In the genomic region with DNA sequence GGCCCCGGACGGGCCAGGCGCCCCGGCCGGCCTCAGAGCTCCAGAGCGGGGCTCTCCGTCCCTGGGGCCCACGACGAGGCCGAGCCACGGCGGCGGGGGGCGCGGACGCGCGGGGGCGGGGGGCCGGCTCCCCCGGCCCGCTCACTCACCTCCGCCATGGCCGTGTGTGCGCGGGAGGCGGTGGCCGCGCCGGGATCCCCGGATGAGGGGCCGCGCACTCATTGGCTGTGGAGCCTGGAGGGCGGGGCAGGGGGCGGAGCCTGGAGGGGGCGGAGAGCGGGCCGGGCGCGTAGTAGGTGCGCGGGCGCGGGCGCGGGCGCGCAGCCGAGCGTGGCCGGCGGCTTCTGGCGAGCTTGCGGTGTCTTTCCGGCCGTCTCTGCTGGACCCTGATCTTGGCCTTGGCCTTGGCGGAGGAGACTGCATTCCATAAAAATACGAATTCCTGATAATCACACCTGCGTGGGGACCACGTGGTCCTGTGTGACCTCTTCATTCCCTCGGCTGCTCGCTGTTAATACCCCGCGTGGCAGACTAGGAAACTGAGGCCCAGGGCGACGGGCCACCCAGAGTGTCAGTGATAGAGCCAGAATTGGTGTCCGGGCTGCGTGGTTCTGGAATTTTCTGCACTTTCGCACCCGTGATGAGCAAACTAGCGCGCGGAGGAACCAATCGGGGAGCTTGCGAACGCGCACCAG, we compare ENCODE assay signal across 8 cellular contexts. TPM values are rescaled to one million over a fixed set of nuclear protein-coding genes. Genes with fewer than 3 reads are reported as not detected.
DNase-seq lines count a peak whose midpoint lies in the region; ATAC-seq and TF ChIP-seq lines count a peak whose summit lies in the region.

A gene with protein sequence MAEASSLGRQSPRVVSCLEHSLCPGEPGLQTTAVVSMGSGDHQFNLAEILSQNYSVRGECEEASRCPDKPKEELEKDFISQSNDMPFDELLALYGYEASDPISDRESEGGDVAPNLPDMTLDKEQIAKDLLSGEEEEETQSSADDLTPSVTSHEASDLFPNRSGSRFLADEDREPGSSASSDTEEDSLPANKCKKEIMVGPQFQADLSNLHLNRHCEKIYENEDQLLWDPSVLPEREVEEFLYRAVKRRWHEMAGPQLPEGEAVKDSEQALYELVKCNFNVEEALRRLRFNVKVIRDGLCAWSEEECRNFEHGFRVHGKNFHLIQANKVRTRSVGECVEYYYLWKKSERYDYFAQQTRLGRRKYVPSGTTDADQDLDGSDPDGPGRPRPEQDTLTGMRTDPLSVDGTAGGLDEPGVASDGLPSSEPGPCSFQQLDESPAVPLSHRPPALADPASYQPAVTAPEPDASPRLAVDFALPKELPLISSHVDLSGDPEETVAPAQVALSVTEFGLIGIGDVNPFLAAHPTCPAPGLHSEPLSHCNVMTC (minus strand): TSS at position 172 of the 695 bp plus-strand sequence. CDS start 14 bp downstream, at position 158.

- peaks cover 45% of the 10 kb centered on the region for H3K4me1 Mint-ChIP-seq in chondrocyte (ENCODE audit: low read depth)

- H3K27me3 Mint-ChIP-seq in chondrocyte (ENCODE audit: low read depth) = no peaks in the 10 kb centered on the region

- H3K36me3 Mint-ChIP-seq in chondrocyte (ENCODE audit: low read depth) = peaks cover 1% of the 10 kb centered on the region

- H3K27ac Mint-ChIP-seq in chondrocyte (ENCODE audit: unreplicated experiment) = peak within 1 kb of the TSS; percentile 89

- H3K9me3 Mint-ChIP-seq in chondrocyte (ENCODE audit: low read depth) = no peaks in the 10 kb centered on the region

- ATAC-seq in HG02884 (IDR thresholded peaks at IDR 0.05; ENCODE audit: unreplicated experiment) = peak; percentile 65
- no peak for ATAC-seq in GM18870 (IDR thresholded peaks at IDR 0.05; ENCODE audit: unreplicated experiment)

- DNase-seq in GM13976 (ENCODE audit: low spot score) = peak; percentile 97
- peak; percentile 82 for DNase-seq in NCI-H2196 (lab: John Stamatoyannopoulos, UW; ENCODE audit: unreplicated experiment)
- DNase-seq in activated CD4-positive, alpha-beta T cell treated with anti-CD3 and anti-CD28 coated beads for 4 hours = peak; percentile 90
- DNase-seq in chondrocyte (ENCODE audit: low spot score) = peak; percentile 95
- DNase-seq in kidney tubule cell (ENCODE audit: low spot score) = peak; percentile 81
- peak; percentile 77 to 84 for DNase-seq in stimulated activated CD4-positive, alpha-beta T cell treated with anti-CD3 and anti-CD28 coated beads, Interleukin-15, amount 100 ng/mL, for 48 hours (ENCODE audit: low read depth in 2 of 2)

- peak within 1 kb of the TSS; percentile 88 for H3K4me3 Mint-ChIP-seq in chondrocyte (ENCODE audit: unreplicated experiment)

- TF ChIP-seq CTCF in GM13976 (IDR thresholded peaks at IDR 0.05; ENCODE audit: borderline replicate concordance, control extremely low read depth, extremely low read depth, insufficient read depth, missing control alignments) = no peak
- no peak for TF ChIP-seq CTCF in chondrocyte (IDR thresholded peaks at IDR 0.05)

- in situ Hi-C loops in GM13976 (cut with MboI; ENCODE audit: low sequenced_read_pairs, unreplicated experiment) = no loop called here

RNA-seq across cellular contexts. Expression of the gene that starts here (rescaled TPM):
- total RNA-seq in chondrocyte = 40.2 to 44.5 TPM (median 42.4 TPM) in 3 replicates
